Comparison of ENCODE assay signal across 19 cellular contexts in genomic region chr4:165512464-165512863, GRCh38.
"Had no signal": no experiment of that assay in that cellular context is flagged by ENCODE, and none has a peak within 500 bp of the region (broad histone marks: within the 10 kb centered on the region; RNA-seq: fewer than 3 reads in every experiment).

No MANE protein-coding gene starts in this region.

- DNase-seq: activated CD4-positive, alpha-beta T cell treated with anti-CD3 and anti-CD28 coated beads, Interleukin-2, amount 10 ng/mL, durations not matched to agents 7 days and 5 days; activated CD8-positive, alpha-beta T cell treated with anti-CD3 and anti-CD28 coated beads, Interleukin-2, amount 10 ng/mL, durations not matched to agents 7 days and 5 days; activated naive CD4-positive, alpha-beta T cell treated with anti-CD3 and anti-CD28 coated beads, Interleukin-2, amount 10 ng/mL, durations not matched to agents 7 days and 5 days; activated naive CD8-positive, alpha-beta T cell treated with anti-CD3 and anti-CD28 coated beads, Interleukin-2, amount 50 U/mL, for 24 hours; activated T-cell treated with anti-CD3 and anti-CD28 coated beads, Interleukin-2, amount 50 U/mL, for 24 hours; aorta; colonic mucosa; erythroblast; gastrocnemius medialis; heart left ventricle; kidney; left lung; naive thymus-derived CD4-positive, alpha-beta T cell; psoas muscle; right cardiac atrium; stomach; T-helper 9 cell; upper lobe of left lung had no signal

- H3K36me3 ChIP-seq: colonic mucosa, gastrocnemius medialis, heart left ventricle, left lung, stomach, upper lobe of left lung had no signal

- H3K4me3 ChIP-seq: colonic mucosa, gastrocnemius medialis, heart left ventricle, left lung, psoas muscle, skin epidermis, stomach, upper lobe of left lung had no signal

- ATAC-seq: activated CD8-positive, alpha-beta T cell treated with anti-CD3 and anti-CD28 coated beads, Interleukin-2, amount 10 ng/mL, durations not matched to agents 7 days and 5 days; activated naive CD8-positive, alpha-beta T cell treated with anti-CD3 and anti-CD28 coated beads, Interleukin-2, amount 50 U/mL, for 24 hours; gastrocnemius medialis; heart left ventricle; left lung; naive thymus-derived CD4-positive, alpha-beta T cell; psoas muscle; right cardiac atrium had no signal

- H3K27ac ChIP-seq: colonic mucosa, gastrocnemius medialis, heart left ventricle, left lung, psoas muscle, stomach, upper lobe of left lung had no signal

- H3K4me1 ChIP-seq: colonic mucosa, gastrocnemius medialis, heart left ventricle, left lung, psoas muscle had no signal

- H3K27me3 ChIP-seq: colonic mucosa, gastrocnemius medialis, heart left ventricle, left lung, stomach, upper lobe of left lung had no signal

- FAIRE-seq: kidney had no signal

- H3K9me3 ChIP-seq: colonic mucosa, gastrocnemius medialis, heart left ventricle, left lung, psoas muscle, stomach, upper lobe of left lung had no signal
